14 cellular contexts compared by ENCODE assay signal in the genomic region with DNA sequence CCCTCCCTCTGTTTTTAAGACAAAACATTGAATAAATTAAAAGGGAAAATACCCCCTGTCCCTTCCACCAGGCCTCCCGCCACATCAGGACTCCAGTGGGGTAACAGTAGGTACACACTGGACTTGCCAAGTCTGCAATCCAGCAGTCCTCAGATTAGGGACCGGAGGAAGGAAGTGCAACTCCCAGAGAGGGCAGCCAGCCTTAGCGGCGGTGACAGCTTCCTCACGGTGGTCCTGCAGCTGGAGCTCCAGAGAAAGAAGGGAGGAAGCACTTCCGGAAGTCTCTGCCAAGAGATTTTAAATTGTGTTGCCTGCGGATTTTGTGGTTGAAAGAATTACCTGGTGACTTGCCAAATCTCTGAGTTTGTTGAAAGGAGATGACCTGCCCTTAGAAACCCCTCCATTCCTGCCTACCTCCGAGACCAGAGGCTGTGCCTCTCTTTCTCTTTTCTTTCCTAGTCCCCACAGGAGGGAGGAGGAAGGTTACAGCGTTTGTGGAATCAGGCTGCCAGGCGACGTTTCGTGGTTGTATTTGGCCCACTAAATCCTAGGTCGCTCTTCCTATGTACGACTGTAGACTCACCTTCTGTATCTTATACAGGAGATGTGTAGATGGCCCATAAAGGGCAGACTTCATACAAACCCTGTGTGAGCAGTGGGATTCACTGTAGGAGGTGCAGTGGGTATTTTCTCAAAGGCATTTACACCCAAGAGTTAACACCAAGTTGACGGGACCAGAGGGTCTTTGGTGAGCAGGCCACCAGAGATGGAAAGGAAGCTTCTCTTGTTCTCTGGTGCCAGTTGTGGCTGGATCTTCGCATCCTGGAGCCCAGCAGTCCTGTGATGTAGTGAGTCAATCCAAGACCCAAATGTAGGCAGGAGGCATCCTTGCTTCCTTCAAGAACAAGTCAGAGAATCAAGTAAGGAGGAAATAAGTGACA.
DNase-seq lines count a peak whose midpoint lies in the region; ATAC-seq lines count a peak whose summit lies in the region.
"Had no signal": no experiment of that assay in that cellular context is flagged by ENCODE, and none has a peak within 500 bp of the region (broad histone marks: within the 10 kb centered on the region; RNA-seq: fewer than 3 reads in every experiment).

No MANE protein-coding gene starts in this region.

- no peaks in the 10 kb centered on the region for H3K4me1 ChIP-seq in iPS-15b (ENCODE audit: control insufficient read depth, insufficient read depth, low read length)

- no peak for ATAC-seq in GM18868 (IDR thresholded peaks at IDR 0.05; ENCODE audit: unreplicated experiment)

- peak; percentile 22 for DNase-seq in DMS 273 (lab: John Stamatoyannopoulos, UW; ENCODE audit: unreplicated experiment)
- no peak for DNase-seq in DMS 273 treated with DMSO at 0.1 percent for 48 hours (lab: John Stamatoyannopoulos, UW)
- DNase-seq in GF-D8 (lab: John Stamatoyannopoulos, UW) = peak; percentile 77
- DNase-seq in RPMI8226 = peak; percentile 86
- no peak for DNase-seq in NCI-H82 (lab: John Stamatoyannopoulos, UW)
- no peak for DNase-seq in NCI-H2227 (lab: John Stamatoyannopoulos, UW; ENCODE audit: unreplicated experiment)
- DNase-seq: activated T-cell treated with anti-CD3 and anti-CD28 coated beads for 4 hours; MM.1S; occipital lobe; stimulated activated CD4-positive, alpha-beta T cell treated with anti-CD3 and anti-CD28 coated beads, Interleukin-2, amount 100 ng/mL, for 24 hours; stomach; T-helper 9 cell had no signal

- peaks cover 100% of the 10 kb centered on the region for H3K27me3 ChIP-seq in iPS-15b (ENCODE audit: control insufficient read depth, insufficient read depth, low read length)

- no peaks in the 10 kb centered on the region for H3K36me3 ChIP-seq in iPS-15b (ENCODE audit: control insufficient read depth, insufficient read depth, low read length)
- H3K36me3 ChIP-seq: stomach had no signal

- H3K9ac ChIP-seq in iPS-15b (ENCODE audit: low read depth, low read length) = no peak overlapping the region

- peak overlapping the region; percentile 30 for H3K4me3 ChIP-seq in iPS-15b (ENCODE audit: low read depth, low read length)

- no peaks in the 10 kb centered on the region for H3K9me3 ChIP-seq in iPS-15b (ENCODE audit: control insufficient read depth, insufficient read depth, low read length)
- H3K9me3 ChIP-seq: stomach had no signal

Comparison
In these comparisons a context has a peak if more than half of its experiments do, and no peak if none do; other contexts are left out.
1. DNase-seq: peak in DMS 273 (single experiment), GF-D8 (single experiment) and RPMI8226 (single experiment); none in DMS 273 treated with DMSO at 0.1 percent for 48 hours (single experiment), NCI-H82 (single experiment) and NCI-H2227 (single experiment).